In genomic region chr1:164360265-164360664, GRCh38 we compare ENCODE assay signal across 28 cellular contexts.
"Had no signal": no experiment of that assay in that cellular context is flagged by ENCODE, and none has a peak within 500 bp of the region (broad histone marks: within the 10 kb centered on the region; RNA-seq: fewer than 3 reads in every experiment).

No MANE protein-coding gene starts in this region.

- H3K27ac Mint-ChIP-seq: dendritic cell treated with granulocyte-macrophage colony-stimulating factor and Interleukin-4, amounts not matched to agents 40 ng/mL and 50 ng/mL, for 4 days; effector memory CD8-positive, alpha-beta T cell; endodermal cell had no signal

- H3K27ac ChIP-seq: colonic mucosa, coronary artery, dorsolateral prefrontal cortex, epithelial cell of prostate, esophagus muscularis mucosa, esophagus squamous epithelium, foreskin keratinocyte, gastrocnemius medialis, gastroesophageal sphincter, heart left ventricle, heart right ventricle, hepatocyte had no signal

- FAIRE-seq: endometrium, endothelial cell of umbilical vein had no signal

- H3K4me1 Mint-ChIP-seq: endodermal cell had no signal

- DNase-seq: colonic mucosa; cortex of kidney; dermis blood vessel endothelial cell; dorsolateral prefrontal cortex; effector CD4-positive, alpha-beta T cell; effector CD8-positive, alpha-beta T cell; effector memory CD4-positive, alpha-beta T cell; effector memory CD8-positive, alpha-beta T cell; endodermal cell; erythroblast; esophagus squamous epithelium; foreskin fibroblast; foreskin keratinocyte; foreskin melanocyte; gastrocnemius medialis; glutamatergic neuron; head of caudate nucleus; heart left ventricle; heart right ventricle had no signal

- H3K9me3 ChIP-seq: colonic mucosa, gastrocnemius medialis, gastroesophageal sphincter had no signal

- H3K4me3 ChIP-seq: colonic mucosa, coronary artery, dorsolateral prefrontal cortex, esophagus muscularis mucosa, esophagus squamous epithelium, gastrocnemius medialis, gastroesophageal sphincter, heart left ventricle, heart right ventricle, hepatocyte had no signal

- ATAC-seq: effector memory CD8-positive, alpha-beta T cell; esophagus mucosa; foreskin keratinocyte; gastrocnemius medialis; gastroesophageal sphincter; heart left ventricle; heart right ventricle had no signal

- H3K36me3 ChIP-seq: colonic mucosa, esophagus muscularis mucosa, esophagus squamous epithelium, gastrocnemius medialis, gastroesophageal sphincter, heart left ventricle, heart right ventricle had no signal

- H3K4me1 ChIP-seq: colonic mucosa, esophagus squamous epithelium, foreskin keratinocyte, gastrocnemius medialis had no signal

- H3K9me3 Mint-ChIP-seq: endodermal cell had no signal

- H3K27me3 ChIP-seq: colonic mucosa, esophagus muscularis mucosa, esophagus squamous epithelium, foreskin keratinocyte, gastrocnemius medialis, gastroesophageal sphincter, heart left ventricle, heart right ventricle, hepatocyte had no signal

- H3K4me3 Mint-ChIP-seq: dendritic cell treated with granulocyte-macrophage colony-stimulating factor and Interleukin-4, amounts not matched to agents 40 ng/mL and 50 ng/mL, for 4 days; effector memory CD8-positive, alpha-beta T cell; endodermal cell had no signal

- H3K27me3 Mint-ChIP-seq: dendritic cell treated with granulocyte-macrophage colony-stimulating factor and Interleukin-4, amounts not matched to agents 40 ng/mL and 50 ng/mL, for 4 days; effector memory CD8-positive, alpha-beta T cell had no signal
